20 cellular contexts compared by ENCODE assay signal in the genomic region with DNA sequence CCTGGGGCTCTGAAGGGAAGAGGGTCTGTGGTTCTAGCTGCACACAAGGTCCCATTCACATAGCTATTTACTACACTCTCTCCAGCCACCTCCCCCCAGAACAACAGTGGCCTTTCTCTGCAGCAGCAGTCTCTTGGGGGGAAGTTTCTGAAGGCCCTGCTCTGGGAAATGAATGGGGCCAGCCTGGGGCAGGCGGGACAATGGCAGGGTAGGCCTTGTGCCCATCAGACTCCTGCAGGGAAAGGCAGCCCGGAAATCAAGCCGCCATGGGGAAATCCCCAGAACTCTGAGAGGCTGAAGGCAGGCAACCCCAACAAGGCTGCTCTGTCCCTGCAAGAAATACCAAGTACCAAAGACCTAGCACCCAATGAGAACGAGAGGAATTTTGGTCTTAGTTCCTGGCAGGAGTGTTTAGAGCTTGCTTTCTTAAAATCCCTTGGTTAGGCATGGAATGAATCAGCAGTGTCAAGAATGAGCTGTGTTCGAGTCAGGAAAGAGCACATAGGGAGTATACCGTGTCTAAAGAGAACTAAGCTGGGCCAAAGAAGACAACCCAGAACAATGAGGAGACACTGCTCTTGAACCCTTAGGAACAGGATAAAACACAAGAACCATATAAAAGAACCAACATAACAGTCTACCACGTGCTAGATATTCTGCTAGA. TPM values are rescaled to one million over a fixed set of nuclear protein-coding genes. Genes with fewer than 3 reads are reported as not detected.
DNase-seq lines count a peak whose midpoint lies in the region; ATAC-seq and TF ChIP-seq lines count a peak whose summit lies in the region.
"Had no signal": no experiment of that assay in that cellular context is flagged by ENCODE, and none has a peak within 500 bp of the region (broad histone marks: within the 10 kb centered on the region; RNA-seq: fewer than 3 reads in every experiment).

No MANE protein-coding gene starts in this region.

- H3K9me3 ChIP-seq in mammary epithelial cell (replicated peaks; ENCODE audit: insufficient read depth, low read length) (no peaks in the 10 kb centered on the region), iPS-20b (ENCODE audit: insufficient read depth, low read depth, low read length) (no peaks in the 10 kb centered on the region)
- H3K9me3 ChIP-seq: ascending aorta, HAP-1, testis had no signal

- no TSS peak for BruUV-seq in mammary epithelial cell (replicated peaks; lab: Mats Ljungman, UMichigan)
- BruUV-seq in MCF 10A (replicated peaks; lab: Mats Ljungman, UMichigan) = no TSS peak

- H3K36me3 Mint-ChIP-seq in MCF 10A (ENCODE audit: insufficient read depth, unreplicated experiment) = peaks cover 6% of the 10 kb centered on the region
- H3K36me3 Mint-ChIP-seq in naive thymus-derived CD8-positive, alpha-beta T cell = peaks cover 0 to 1% (median 0%) of the 10 kb centered on the region in 3 donors
- H3K36me3 Mint-ChIP-seq: CD8-positive, alpha-beta T cell; natural killer cell treated with Interleukin-12 subunit alpha and Interleukin-12 subunit beta and Interleukin-15 and Interleukin-18, amount 100 ng/mL, for 72 hours had no signal

- H3K9ac ChIP-seq in mammary epithelial cell (ENCODE audit: insufficient read depth, low read length) (no peak overlapping the region), iPS-20b (ENCODE audit: low read depth, low read length) (peak overlapping the region; percentile 5)

- H3K9me3 Mint-ChIP-seq in MCF 10A (ENCODE audit: unreplicated experiment) = no peaks in the 10 kb centered on the region
- peaks cover 0 to 2% (median 0%) of the 10 kb centered on the region in 9 donors for H3K9me3 Mint-ChIP-seq in naive thymus-derived CD8-positive, alpha-beta T cell
- H3K9me3 Mint-ChIP-seq: activated T-helper 2 cell treated with anti-CD3 and anti-CD28 coated beads, Interferon-gamma antibody, Interleukin-2, Interleukin-4, amounts not matched to agents 10 μg/mL and 5 μg/mL and 100 μg/mL, durations not matched to agents 14 hours and 24 hours and 36 hours; CD8-positive, alpha-beta T cell; natural killer cell treated with Interleukin-12 subunit alpha and Interleukin-12 subunit beta and Interleukin-15 and Interleukin-18, amount 100 ng/mL, for 72 hours had no signal

- no peaks in the 10 kb centered on the region for H3K36me3 ChIP-seq in mammary epithelial cell (ENCODE audit: insufficient read depth, low read length)
- H3K36me3 ChIP-seq in iPS-20b (ENCODE audit: insufficient read depth, low read depth, low read length) = no peaks in the 10 kb centered on the region
- H3K36me3 ChIP-seq: ascending aorta, HAP-1 had no signal

- TF ChIP-seq CTCF in mammary epithelial cell (conservative IDR thresholded peaks at IDR 0.05 in 1 of 2, IDR thresholded peaks at IDR 0.05 in 1 of 2; ENCODE audit: extremely low read depth in 1 of 2, insufficient read depth in 1 of 2, low read depth in 1 of 2, low read length in 2 of 2) (no peak), MCF 10A (IDR thresholded peaks at IDR 0.05; ENCODE audit: unreplicated experiment) (no peak)

- WGBS in mammary epithelial cell (ENCODE audit: low coverage, missing lambda C conversion rate) = 67% methylated on average over 4 of the region's 7 CpGs

- in situ Hi-C loops in mammary epithelial cell (cut with MboI; ENCODE audit: low sequenced_read_pairs in 2 of 2) = no loop called here

- intact Hi-C loops in mammary epithelial cell (cut with micrococcal nuclease) = no loop called here
- intact Hi-C loops in MCF 10A (cut with micrococcal nuclease) = no loop called here

- no peak overlapping the region for H3K27ac Mint-ChIP-seq in MCF 10A (ENCODE audit: low read depth, unreplicated experiment)
- no peak overlapping the region for H3K27ac Mint-ChIP-seq in naive thymus-derived CD8-positive, alpha-beta T cell
- H3K27ac Mint-ChIP-seq: activated T-helper 2 cell treated with anti-CD3 and anti-CD28 coated beads, Interferon-gamma antibody, Interleukin-2, Interleukin-4, amounts not matched to agents 10 μg/mL and 5 μg/mL and 100 μg/mL, durations not matched to agents 14 hours and 24 hours and 36 hours; CD8-positive, alpha-beta T cell; natural killer cell treated with Interleukin-12 subunit alpha and Interleukin-12 subunit beta and Interleukin-15 and Interleukin-18, amount 100 ng/mL, for 72 hours had no signal

- peaks cover 67% of the 10 kb centered on the region for H3K79me2 ChIP-seq in mammary epithelial cell (ENCODE audit: insufficient read depth, low read length)

- no peak overlapping the region for H3K4me2 ChIP-seq in mammary epithelial cell (ENCODE audit: insufficient read depth, low read depth, low read length)

- no peak overlapping the region for H2AFZ ChIP-seq in mammary epithelial cell (ENCODE audit: low read depth, low read length)

- H3K4me3 Mint-ChIP-seq in MCF 10A (ENCODE audit: unreplicated experiment) = no peak overlapping the region
- no peak overlapping the region for H3K4me3 Mint-ChIP-seq in naive thymus-derived CD8-positive, alpha-beta T cell
- H3K4me3 Mint-ChIP-seq: CD8-positive, alpha-beta T cell; natural killer cell treated with Interleukin-12 subunit alpha and Interleukin-12 subunit beta and Interleukin-15 and Interleukin-18, amount 100 ng/mL, for 72 hours had no signal

- no peaks in the 10 kb centered on the region for H4K20me1 ChIP-seq in mammary epithelial cell (ENCODE audit: insufficient read depth, low read length)

- no peaks in the 10 kb centered on the region for H3K27me3 Mint-ChIP-seq in MCF 10A (ENCODE audit: insufficient read depth, unreplicated experiment)
- H3K27me3 Mint-ChIP-seq in naive thymus-derived CD8-positive, alpha-beta T cell = peaks cover 19 to 38% (median 31%) of the 10 kb centered on the region in 5 donors

- DNase-seq in mammary epithelial cell = peak; percentile 13
- DNase-seq in MCF 10A (ENCODE audit: unreplicated experiment) = no peak
- DNase-seq in caudate nucleus (lab: John Stamatoyannopoulos, UW) = peak in 47 of 61 donors; percentile 13 to 78 (median 51)
- peak; percentile 57 for DNase-seq in superior temporal gyrus (ENCODE audit: extremely low spot score)
- DNase-seq in naive thymus-derived CD8-positive, alpha-beta T cell = no peak
- no peak for DNase-seq in SKM-1 treated with dmso at 0.1 percent for 144 hours (lab: John Stamatoyannopoulos, UW; ENCODE audit: unreplicated experiment)
- DNase-seq: CD8-positive, alpha-beta T cell; cortex of kidney; MV-4-11; NCI-H2081 treated with DMSO at 0.1 percent for 48 hours; NCI-H526; stimulated activated CD4-positive, alpha-beta T cell treated with anti-CD3 and anti-CD28 coated beads, Interleukin-2, amount 100 ng/mL, for 24 hours; SW 1271; testis had no signal

- no peak overlapping the region for H3K27ac ChIP-seq in mammary epithelial cell (ENCODE audit: insufficient read depth, low read depth, low read length)
- peak overlapping the region; percentile 46 for H3K27ac ChIP-seq in caudate nucleus (ENCODE audit: low read depth, low read length)
- peak overlapping the region; percentile 25 for H3K27ac ChIP-seq in iPS-20b (ENCODE audit: low read length)
- H3K27ac ChIP-seq: ascending aorta, testis had no signal

- dilution Hi-C loops in mammary epithelial cell (cut with HindIII; ENCODE audit: low sequenced_read_pairs) = loop anchor here (5.0 kb wide), 2 partner anchors 87 to 103 kb away; a partner anchor contains a TSS

- POLR2A ChIA-PET in MCF 10A (lab: Yijun Ruan, JAX) = interaction anchor here (0.6 to 1.4 kb wide), 3 partner anchors 10 to 123 kb away, joined by 3 to 6 read pairs (median 3); no protein-coding TSS in a partner anchor
- POLR2A ChIA-PET in naive thymus-derived CD8-positive, alpha-beta T cell (lab: Charles Lee) = no interaction called here

- H3K27me3 ChIP-seq in mammary epithelial cell (ENCODE audit: insufficient read depth, low read length) = no peaks in the 10 kb centered on the region
- H3K27me3 ChIP-seq in iPS-20b (ENCODE audit: insufficient read depth, low read length) = no peaks in the 10 kb centered on the region
- H3K27me3 ChIP-seq: ascending aorta, testis had no signal

- H3K4me1 Mint-ChIP-seq in MCF 10A (ENCODE audit: insufficient read depth, unreplicated experiment) = peaks cover 30% of the 10 kb centered on the region
- no peaks in the 10 kb centered on the region for H3K4me1 Mint-ChIP-seq in naive thymus-derived CD8-positive, alpha-beta T cell

- H3K4me3 ChIP-seq in mammary epithelial cell (replicated peaks in 1 of 3; ENCODE audit: insufficient read depth in 1 of 3, low read depth in 2 of 3, low read length in 3 of 3) (no peak overlapping the region), iPS-20b (ENCODE audit: low read length) (no peak overlapping the region)
- H3K4me3 ChIP-seq: ascending aorta, HAP-1, testis had no signal

- ATAC-seq in naive thymus-derived CD8-positive, alpha-beta T cell = no peak
- no peak for ATAC-seq in GM19395 (IDR thresholded peaks at IDR 0.05; ENCODE audit: unreplicated experiment)
- ATAC-seq: CD8-positive, alpha-beta T cell; natural killer cell treated with Interleukin-12 subunit alpha and Interleukin-12 subunit beta and Interleukin-15 and Interleukin-18, amount 100 ng/mL, for 72 hours had no signal

- CTCF ChIA-PET in mammary epithelial cell (lab: Charles Lee; ENCODE audit: low non-redundant PET) (no interaction called here), MCF 10A (lab: Yijun Ruan, JAX) (interaction anchor here (0.7 kb wide), 1 partner anchor 529 kb away, joined by 5 read pairs; no protein-coding TSS in a partner anchor)

- H3K4me1 ChIP-seq in mammary epithelial cell (ENCODE audit: insufficient read depth, low read length) (no peaks in the 10 kb centered on the region), iPS-20b (ENCODE audit: insufficient read depth, low read length) (peaks cover 3% of the 10 kb centered on the region; the same call in 1 of the 2 replicates)

RNA-seq across cellular contexts. Expression of a gene that starts 11.3 kb away (rescaled TPM):
- total RNA-seq in mammary epithelial cell (10 to 100 TPM; 23.4 to 26.5 TPM), MCF 10A (2022) (34.5 and 38.5 TPM in 2 replicates)
- polyA plus RNA-seq in mammary epithelial cell = 14.2 TPM
- polyA minus RNA-seq in mammary epithelial cell = 33.5 TPM
- 10 to 100 TPM; 34.8 to 35.3 TPM for total RNA-seq in naive thymus-derived CD8-positive, alpha-beta T cell
- polyA plus RNA-seq in naive thymus-derived CD8-positive, alpha-beta T cell = 10 to 100 TPM in 1 of 3 donors, 1 to 10 TPM in 2; 4.5 to 15.8 (median 9.9) TPM

Comparison
In these comparisons a context has a peak if more than half of its experiments do, and no peak if none do; other contexts are left out.
1. DNase-seq: peak in mammary epithelial cell (single experiment), caudate nucleus (47 of 61) and superior temporal gyrus (single experiment); none in MCF 10A (single experiment), naive thymus-derived CD8-positive, alpha-beta T cell (0 of 10) and SKM-1 treated with dmso at 0.1 percent for 144 hours (single experiment).